In the genomic region with DNA sequence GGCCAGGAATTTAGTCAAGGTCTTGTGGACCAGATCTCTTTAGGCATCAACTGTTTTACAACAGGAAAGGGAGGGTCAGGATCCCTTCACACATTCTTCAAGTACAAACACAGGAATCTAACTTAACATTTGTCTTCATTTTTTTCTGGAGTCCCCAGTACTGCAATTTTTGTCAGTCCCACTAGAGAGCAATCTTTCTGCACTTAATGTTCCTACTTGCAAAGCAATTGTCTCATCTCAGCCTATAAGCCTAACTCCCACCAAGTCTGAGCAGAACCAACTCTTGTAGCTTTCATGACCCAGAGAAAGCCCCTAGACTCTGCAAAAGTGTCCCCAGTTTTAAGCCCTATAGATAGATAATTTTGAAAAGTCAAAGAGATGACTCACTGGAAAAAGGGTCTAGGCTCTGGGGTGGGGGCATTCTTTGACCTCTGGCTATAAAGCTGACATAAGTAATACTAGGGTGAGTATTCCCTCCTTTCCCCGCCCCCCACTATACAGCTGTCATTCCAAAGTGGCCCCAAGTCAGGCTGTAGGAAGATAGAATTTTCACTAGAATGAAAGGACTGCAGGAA, we compare ENCODE assay signal across 9 cellular contexts. TPM values are rescaled to one million over a fixed set of nuclear protein-coding genes. Genes with fewer than 3 reads are reported as not detected.
DNase-seq lines count a peak whose midpoint lies in the region; ATAC-seq, FAIRE-seq and TF ChIP-seq lines count a peak whose summit lies in the region.
"Had no signal": no experiment of that assay in that cellular context is flagged by ENCODE, and none has a peak within 500 bp of the region (broad histone marks: within the 10 kb centered on the region; RNA-seq: fewer than 3 reads in every experiment).

No MANE protein-coding gene starts in this region.

- H3K27ac Mint-ChIP-seq in chondrocyte (ENCODE audit: unreplicated experiment): no peak overlapping the region
- peak overlapping the region; percentile 73 for H3K27ac Mint-ChIP-seq in mesothelial cell of epicardium

- peak; percentile 87 for TF ChIP-seq CTCF in KMS-11 (conservative IDR thresholded peaks at IDR 0.05; ENCODE audit: low read depth, low read length)
- TF ChIP-seq CTCF in chondrocyte (IDR thresholded peaks at IDR 0.05): peak; percentile 83
- peak; percentile 57 for TF ChIP-seq CTCF in mesothelial cell of epicardium (IDR thresholded peaks at IDR 0.05; ENCODE audit: unreplicated experiment)

- H3K4me3 Mint-ChIP-seq in chondrocyte (ENCODE audit: unreplicated experiment): no peak overlapping the region
- H3K4me3 Mint-ChIP-seq in mesothelial cell of epicardium: peak overlapping the region; percentile 50

- H3K4me1 ChIP-seq in KMS-11 (ENCODE audit: low read depth, poor library complexity, severe bottlenecking): peaks cover 28% of the 10 kb centered on the region

- no peak overlapping the region for H3K4me2 ChIP-seq in KMS-11

- no peaks in the 10 kb centered on the region for H4K20me1 ChIP-seq in KMS-11 (ENCODE audit: insufficient read depth)

- no peak overlapping the region for H3K4me3 ChIP-seq in KMS-11 (IDR thresholded peaks at IDR 0.05; ENCODE audit: insufficient read depth, low read depth, low read length)
- H3K4me3 ChIP-seq: BLaER1 treated with 17β-estradiol and CSF1 and Interleukin-3, amounts not matched to agents 10 nM and 100 nM had no signal

- H3K36me3 ChIP-seq in KMS-11 (ENCODE audit: insufficient read depth): no peaks in the 10 kb centered on the region; the same call in 1 of the 2 replicates

- H3K27me3 Mint-ChIP-seq in chondrocyte (ENCODE audit: low read depth) (peaks cover 9% of the 10 kb centered on the region), mesothelial cell of epicardium (ENCODE audit: low read depth) (peaks cover 9% of the 10 kb centered on the region)

- H3K4me1 Mint-ChIP-seq in chondrocyte (ENCODE audit: low read depth): peaks cover 32% of the 10 kb centered on the region
- peaks cover 25% of the 10 kb centered on the region for H3K4me1 Mint-ChIP-seq in mesothelial cell of epicardium

- peaks cover 9% of the 10 kb centered on the region; the same call in 1 of the 2 replicates for H3K27me3 ChIP-seq in KMS-11 (ENCODE audit: insufficient read depth, low read depth)
- H3K27me3 ChIP-seq: BLaER1 treated with 17β-estradiol and CSF1 and Interleukin-3, amounts not matched to agents 10 nM and 100 nM had no signal

- peaks cover 22% of the 10 kb centered on the region for H3K79me2 ChIP-seq in KMS-11 (ENCODE audit: insufficient read depth, low read depth)

- peaks cover 11% of the 10 kb centered on the region for H3K36me3 Mint-ChIP-seq in chondrocyte (ENCODE audit: low read depth)
- H3K36me3 Mint-ChIP-seq in mesothelial cell of epicardium: peaks cover 5% of the 10 kb centered on the region

- H3K9ac ChIP-seq in KMS-11: no peak overlapping the region

- H3K27ac ChIP-seq in KMS-11: no peak overlapping the region

- FAIRE-seq in RCC 7860 (lab: Jason Lieb, UNC): no peak

- no peak overlapping the region for H2AFZ ChIP-seq in KMS-11 (ENCODE audit: low read depth)

- ATAC-seq in HG03025 (IDR thresholded peaks at IDR 0.05; ENCODE audit: low FRiP score, unreplicated experiment): no peak

- peak; percentile 40 for DNase-seq in NCI-H187 treated with DMSO at 0.1 percent for 48 hours (lab: John Stamatoyannopoulos, UW)
- DNase-seq in NCI-H187 (lab: John Stamatoyannopoulos, UW): no peak
- peak; percentile 22 for DNase-seq in RCC 7860 (ENCODE audit: low spot score)
- DNase-seq in chondrocyte (ENCODE audit: low spot score): no peak
- no peak for DNase-seq in mesothelial cell of epicardium (ENCODE audit: low spot score in 2 of 2, unreplicated experiment in 2 of 2)
- no peak for DNase-seq in T-helper 9 cell

- H3K9me3 Mint-ChIP-seq in chondrocyte (ENCODE audit: low read depth) (no peaks in the 10 kb centered on the region), mesothelial cell of epicardium (no peaks in the 10 kb centered on the region)

RNA-seq across cellular contexts. Expression of a gene that starts 1.9 kb away (rescaled TPM):
- total RNA-seq in chondrocyte: 5.8 to 6.1 TPM (median 6.0 TPM) in 3 replicates
- total RNA-seq in mesothelial cell of epicardium: 19.1 to 19.6 TPM (median 19.2 TPM) in 3 replicates

RNA-seq across cellular contexts. Expression of a gene that starts 8.1 kb away (rescaled TPM):
- total RNA-seq in chondrocyte: not detected in 3 replicates
- 0.31 to 0.47 TPM in 2 of 3 replicates, not detected in the other for total RNA-seq in mesothelial cell of epicardium

RNA-seq across cellular contexts. Expression of a gene that starts 41.7 kb away (rescaled TPM):
- 0.48 TPM in 1 of 3 replicates, not detected in the others for total RNA-seq in chondrocyte
- total RNA-seq in mesothelial cell of epicardium: 0.22 to 0.59 TPM (median 0.27 TPM) in 3 replicates

RNA-seq across cellular contexts. Expression of a gene that starts 50.8 kb away (rescaled TPM):
- total RNA-seq in chondrocyte: 0.10 TPM in 1 of 3 replicates, not detected in the others
- total RNA-seq in mesothelial cell of epicardium: 1.00 to 1.3 TPM (median 1.1 TPM) in 3 replicates

Comparison
In these comparisons a context has a peak if more than half of its experiments do, and no peak if none do; other contexts are left out.
1. DNase-seq: peak in NCI-H187 treated with DMSO at 0.1 percent for 48 hours (single experiment) and RCC 7860 (single experiment); none in NCI-H187 (0 of 2), chondrocyte (single experiment), mesothelial cell of epicardium (0 of 2) and T-helper 9 cell (single experiment).
2. Peak in every context shown above with its lines, with median percentiles within 50 percentile points of each other: CTCF ChIP-seq.